In the genomic region with DNA sequence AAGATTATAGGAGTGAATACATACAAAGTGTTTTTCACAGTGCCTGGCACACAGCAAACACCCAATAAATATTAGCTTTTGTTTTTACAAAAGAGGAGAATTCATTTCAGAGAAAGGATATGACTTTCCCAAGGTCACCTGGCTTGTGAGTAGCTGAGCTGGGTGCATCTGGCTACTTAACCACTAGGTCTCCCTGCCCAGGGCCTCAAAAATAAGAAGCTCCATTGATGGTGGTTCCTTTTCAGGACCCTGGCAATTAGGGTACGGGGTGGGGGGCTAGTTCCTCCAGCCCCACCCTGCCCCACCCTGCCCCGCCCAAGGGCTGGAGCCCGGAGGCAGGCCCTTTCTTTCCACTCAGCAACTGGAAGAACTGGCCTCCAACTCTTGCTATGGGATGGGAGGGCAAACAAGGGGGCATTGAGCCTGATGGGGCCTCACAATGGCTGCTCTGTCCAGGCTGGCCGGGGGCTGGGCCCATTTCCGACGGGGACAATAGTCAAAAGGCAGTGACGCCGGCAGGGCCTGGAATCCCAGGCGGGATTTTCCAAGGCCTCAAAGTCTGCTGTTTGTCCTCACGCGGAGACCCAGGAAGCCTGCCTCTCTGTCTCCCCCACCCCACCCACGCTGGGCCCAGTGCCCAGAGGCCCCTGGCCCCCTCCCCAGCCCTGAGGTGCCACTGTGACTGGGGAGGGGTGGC, we compare ENCODE assay signal across 20 cellular contexts. TPM values are rescaled to one million over a fixed set of nuclear protein-coding genes. Genes with fewer than 3 reads are reported as not detected.
DNase-seq lines count a peak whose midpoint lies in the region; ATAC-seq and TF ChIP-seq lines count a peak whose summit lies in the region.
"Had no signal": no experiment of that assay in that cellular context is flagged by ENCODE, and none has a peak within 500 bp of the region (broad histone marks: within the 10 kb centered on the region; RNA-seq: fewer than 3 reads in every experiment).

No MANE protein-coding gene starts in this region.

- no peaks in the 10 kb centered on the region for H3K27me3 ChIP-seq in body of pancreas
- H3K27me3 ChIP-seq in stomach = no peaks in the 10 kb centered on the region
- no peaks in the 10 kb centered on the region for H3K27me3 ChIP-seq in left lung
- H3K27me3 ChIP-seq: BLaER1 had no signal

- no peak for TF ChIP-seq POLR2A in body of pancreas (IDR thresholded peaks at IDR 0.05)
- TF ChIP-seq POLR2A in stomach (IDR thresholded peaks at IDR 0.05) = no peak

- H3K4me3 ChIP-seq in body of pancreas (no peak overlapping the region), stomach (no peak overlapping the region), left lung (no peak overlapping the region)
- H3K4me3 ChIP-seq: BLaER1, smooth muscle cell had no signal

- TF ChIP-seq EP300 in stomach (IDR thresholded peaks at IDR 0.05) = no peak

- TF ChIP-seq CTCF in HFFc6 (IDR thresholded peaks at IDR 0.05) (no peak), body of pancreas (IDR thresholded peaks at IDR 0.05) (no peak), stomach (IDR thresholded peaks at IDR 0.05) (no peak), left lung (IDR thresholded peaks at IDR 0.05) (no peak)

- no peak overlapping the region for H3K4me3 Mint-ChIP-seq in HFFc6
- H3K4me3 Mint-ChIP-seq: activated naive CD8-positive, alpha-beta T cell; effector memory CD8-positive, alpha-beta T cell; stimulated activated naive B cell treated with anti-CD40 and anti-IgM and Interleukin-4, amounts not matched to agents 10 μg/mL and 1 μg/mL and 100 μg/mL, for 72 hours had no signal

- H3K4me1 Mint-ChIP-seq in HFFc6 (ENCODE audit: low read depth) = peaks cover 32% of the 10 kb centered on the region

- DNase-seq in HFFc6 = no peak
- no peak for DNase-seq in body of pancreas
- DNase-seq in medulla oblongata (ENCODE audit: extremely low spot score) = peak; percentile 94
- no peak for DNase-seq in stomach
- no peak for DNase-seq in left lung
- DNase-seq in NCI-H2196 (lab: John Stamatoyannopoulos, UW; ENCODE audit: unreplicated experiment) = no peak
- DNase-seq in NCI-H1092 treated with DMSO at 0.1 percent for 48 hours (lab: John Stamatoyannopoulos, UW) = no peak
- DNase-seq: activated CD4-positive, alpha-beta T cell treated with anti-CD3 and anti-CD28 coated beads for 4 hours; central memory CD4-positive, alpha-beta T cell; DMS79; effector memory CD8-positive, alpha-beta T cell; NCI-H2029 treated with DMSO at 0.1 percent for 48 hours; NCI-H524; OCI-M1; stimulated activated naive B cell treated with anti-CD40 and anti-IgM and Interleukin-4, amounts not matched to agents 10 μg/mL and 1 μg/mL and 100 μg/mL, for 72 hours had no signal

- intact Hi-C loops in body of pancreas (cut with DNase I) (no loop called here), stomach (cut with DNase I; ENCODE audit: low total_unique reads) (no loop called here), left lung (cut with DNase I) (no loop called here)

- H3K36me3 ChIP-seq in body of pancreas (replicated peaks in 1 of 2; ENCODE audit: insufficient read depth in 1 of 2, low read depth in 2 of 2) = no peaks in the 10 kb centered on the region
- H3K36me3 ChIP-seq in stomach = peaks cover 17 to 31% (median 28%) of the 10 kb centered on the region in 4 donors
- H3K36me3 ChIP-seq in left lung = peaks cover 0 to 30% of the 10 kb centered on the region in 2 donors
- H3K36me3 ChIP-seq: neutrophil had no signal

- peak overlapping the region in 3 of 4 donors; percentile 12 to 64 (median 24) for H3K27ac ChIP-seq in body of pancreas
- H3K27ac ChIP-seq in stomach = peak overlapping the region in 3 of 5 donors; percentile 50 to 69 (median 57)
- no peak overlapping the region for H3K27ac ChIP-seq in left lung
- H3K27ac ChIP-seq: BLaER1, neutrophil had no signal

- H3K9me3 Mint-ChIP-seq in HFFc6 = peaks cover 5% of the 10 kb centered on the region; the same call in 1 of the 2 replicates
- H3K9me3 Mint-ChIP-seq: effector memory CD8-positive, alpha-beta T cell; stimulated activated naive B cell treated with anti-CD40 and anti-IgM and Interleukin-4, amounts not matched to agents 10 μg/mL and 1 μg/mL and 100 μg/mL, for 72 hours had no signal

- peaks cover 27% of the 10 kb centered on the region for H3K4me1 ChIP-seq in body of pancreas
- peaks cover 5 to 15% (median 12%) of the 10 kb centered on the region in 4 donors for H3K4me1 ChIP-seq in stomach
- H3K4me1 ChIP-seq in left lung = no peaks in the 10 kb centered on the region

- WGBS in body of pancreas, 2 donors = 51 to 66% methylated on average over 9 to 12 of the region's 12 CpGs
- WGBS in stomach, 5 donors = 41 to 64% (median 49%) methylated on average over 7 to 12 of the region's 12 CpGs

- peaks cover 57% of the 10 kb centered on the region for H3K27me3 Mint-ChIP-seq in HFFc6 (ENCODE audit: insufficient read depth)
- H3K27me3 Mint-ChIP-seq: activated naive CD8-positive, alpha-beta T cell had no signal

- ATAC-seq in body of pancreas (no peak), left lung (no peak)
- ATAC-seq: effector memory CD8-positive, alpha-beta T cell; stimulated activated naive B cell treated with anti-CD40 and anti-IgM and Interleukin-4, amounts not matched to agents 10 μg/mL and 1 μg/mL and 100 μg/mL, for 72 hours had no signal

- peaks cover 6% of the 10 kb centered on the region; the same call in 1 of the 2 replicates for H3K36me3 Mint-ChIP-seq in HFFc6 (ENCODE audit: low read depth)
- H3K36me3 Mint-ChIP-seq: activated naive CD8-positive, alpha-beta T cell had no signal

- peak overlapping the region; percentile 75; the same call in 1 of the 2 replicates for H3K27ac Mint-ChIP-seq in HFFc6
- H3K27ac Mint-ChIP-seq: activated naive CD8-positive, alpha-beta T cell; effector memory CD8-positive, alpha-beta T cell had no signal

- H3K9me3 ChIP-seq in body of pancreas (no peaks in the 10 kb centered on the region), stomach (no peaks in the 10 kb centered on the region), left lung (no peaks in the 10 kb centered on the region)
- H3K9me3 ChIP-seq: BLaER1, neutrophil had no signal

RNA-seq across cellular contexts. Expression of a gene that starts 8.2 kb away (rescaled TPM):
- 10 to 100 TPM; 62.1 to 73.6 (median 66.6) TPM for total RNA-seq in HFFc6 (2021; fragmentation: NEBNext Ultra II Directional; extraction: Animal tissue kit (Norgen Biotek cat#: 25700))
- total RNA-seq in body of pancreas (10 to 100 TPM; 25.7 to 25.9 TPM), stomach (100 to 1,000 TPM in 1 of 5 donors, 10 to 100 TPM in 3, 1 to 10 TPM in 1; 7.6 to 105 (median 36.5) TPM), left lung (10 to 100 TPM; 35.7 to 42.4 TPM)
- 10 to 100 TPM; 36.8 to 80.3 (median 67.1) TPM for polyA plus RNA-seq in stomach

RNA-seq across cellular contexts. Expression of a gene that starts 10.4 kb away (rescaled TPM):
- 10 to 100 TPM; 10.3 to 46.6 (median 43.6) TPM for total RNA-seq in HFFc6 (2021; fragmentation: NEBNext Ultra II Directional; extraction: Animal tissue kit (Norgen Biotek cat#: 25700))
- total RNA-seq in body of pancreas = 100 to 1,000 TPM in 1 of 2 donors, 10 to 100 TPM in 1; 36.6 to 253 TPM
- total RNA-seq in stomach = 100 to 1,000 TPM in 3 of 5 donors, 10 to 100 TPM in 2; 29.4 to 384 (median 230) TPM
- 10 to 100 TPM; 41.3 to 65.5 (median 55.0) TPM for polyA plus RNA-seq in stomach
- total RNA-seq in left lung = 100 to 1,000 TPM in 1 of 2 donors, 10 to 100 TPM in 1; 36.4 to 165 TPM

RNA-seq across cellular contexts. Expression of a gene that starts 17.9 kb away (rescaled TPM):
- total RNA-seq in HFFc6 (2021; fragmentation: NEBNext Ultra II Directional; extraction: Animal tissue kit (Norgen Biotek cat#: 25700)) = not detected
- total RNA-seq in body of pancreas = under 1 TPM; 0.26 to 0.66 TPM
- 10 to 100 TPM in 1 of 5 donors, 1 to 10 TPM in 3, not detected in 1; 1.1 to 21.6 (median 6.8) TPM for total RNA-seq in stomach
- 10 to 100 TPM in 1 of 3 donors, 1 to 10 TPM in 2; 1.5 to 11.8 (median 6.5) TPM for polyA plus RNA-seq in stomach
- total RNA-seq in left lung = 1 to 10 TPM in 1 of 2 donors, under 1 TPM in 1; 0.47 to 4.5 TPM
- total RNA-seq: HT-29, smooth muscle cell had no signal
- polyA plus RNA-seq: smooth muscle cell had no signal

RNA-seq across cellular contexts. Expression of a gene that starts 54.9 kb away (rescaled TPM):
- under 1 TPM; 0.24 to 1.00 (median 0.69) TPM for total RNA-seq in HFFc6 (2021; fragmentation: NEBNext Ultra II Directional; extraction: Animal tissue kit (Norgen Biotek cat#: 25700))
- 10 to 100 TPM in 1 of 2 donors, 1 to 10 TPM in 1; 7.0 to 19.4 TPM for total RNA-seq in body of pancreas
- 10 to 100 TPM in 2 of 5 donors, 1 to 10 TPM in 2, not detected in 1; 2.7 to 61.3 (median 16.6) TPM for total RNA-seq in stomach
- polyA plus RNA-seq in stomach = 10 to 100 TPM in 2 of 3 donors, 1 to 10 TPM in 1; 6.4 to 17.0 (median 16.3) TPM
- 10 to 100 TPM; 30.6 to 63.7 TPM for total RNA-seq in left lung

Comparison
In these comparisons a context has a peak if more than half of its experiments do, and no peak if none do; other contexts are left out.
1. H3K27ac ChIP-seq: peak in body of pancreas (3 of 4) and stomach (3 of 5); none in left lung (0 of 2).